13 cellular contexts compared by ENCODE assay signal in genomic region chr13:51620165-51620983, GRCh38. TPM values are rescaled to one million over a fixed set of nuclear protein-coding genes. Genes with fewer than 3 reads are reported as not detected.
DNase-seq lines count a peak whose midpoint lies in the region; ATAC-seq and TF ChIP-seq lines count a peak whose summit lies in the region.
"Had no signal": no experiment of that assay in that cellular context is flagged by ENCODE, and none has a peak within 500 bp of the region (broad histone marks: within the 10 kb centered on the region; RNA-seq: fewer than 3 reads in every experiment).

No MANE protein-coding gene starts in this region.

- peak overlapping the region; percentile 40 for H3K27ac Mint-ChIP-seq in type B pancreatic cell
- H3K27ac Mint-ChIP-seq in natural killer cell treated with Interleukin-12 subunit alpha and Interleukin-12 subunit beta and Interleukin-15 and Interleukin-18, amount 100 ng/mL, for 72 hours: peak overlapping the region in 1 of 2 donors; percentile 9

- no peaks in the 10 kb centered on the region for H3K9me3 Mint-ChIP-seq in type B pancreatic cell
- no peaks in the 10 kb centered on the region for H3K9me3 Mint-ChIP-seq in natural killer cell treated with Interleukin-12 subunit alpha and Interleukin-12 subunit beta and Interleukin-15 and Interleukin-18, amount 100 ng/mL, for 72 hours

- TF ChIP-seq CTCF in type B pancreatic cell (conservative IDR thresholded peaks at IDR 0.05): no peak

- H3K36me3 Mint-ChIP-seq in type B pancreatic cell: peaks cover 3% of the 10 kb centered on the region
- H3K36me3 Mint-ChIP-seq in natural killer cell treated with Interleukin-12 subunit alpha and Interleukin-12 subunit beta and Interleukin-15 and Interleukin-18, amount 100 ng/mL, for 72 hours: no peaks in the 10 kb centered on the region
- H3K36me3 Mint-ChIP-seq: activated naive CD8-positive, alpha-beta T cell had no signal

- DNase-seq in NCI-H2107 treated with DMSO at 0.1 percent for 48 hours (lab: John Stamatoyannopoulos, UW; ENCODE audit: unreplicated experiment) (peak; percentile 24), NCI-H2107 (lab: John Stamatoyannopoulos, UW) (no peak), lung microvascular endothelial cell (ENCODE audit: low read depth in 2 of 2) (peak; percentile 9 to 89), type B pancreatic cell (ENCODE audit: extremely low spot score, unreplicated experiment) (no peak), NCI-H1694 (lab: John Stamatoyannopoulos, UW) (no peak)
- DNase-seq in natural killer cell treated with Interleukin-12 subunit alpha and Interleukin-12 subunit beta and Interleukin-15 and Interleukin-18, amount 100 ng/mL, for 72 hours (ENCODE audit: low spot score): no peak
- DNase-seq: 8988T, left colon, NCI-H1105 treated with DMSO at 0.1 percent for 48 hours, RPMI8226 had no signal

- peaks cover 50% of the 10 kb centered on the region for H3K4me1 Mint-ChIP-seq in type B pancreatic cell (ENCODE audit: unreplicated experiment)
- H3K4me1 Mint-ChIP-seq in natural killer cell treated with Interleukin-12 subunit alpha and Interleukin-12 subunit beta and Interleukin-15 and Interleukin-18, amount 100 ng/mL, for 72 hours (ENCODE audit: low read depth in 2 of 2): peaks cover 49 to 51% of the 10 kb centered on the region in 2 donors

- H3K27ac ChIP-seq in cingulate gyrus (ENCODE audit: low read depth, low read length): peak overlapping the region; percentile 93

- no peak for ATAC-seq in natural killer cell treated with Interleukin-12 subunit alpha and Interleukin-12 subunit beta and Interleukin-15 and Interleukin-18, amount 100 ng/mL, for 72 hours
- ATAC-seq in GM21390 (IDR thresholded peaks at IDR 0.05; ENCODE audit: unreplicated experiment): no peak
- ATAC-seq: left colon had no signal

- H3K27me3 Mint-ChIP-seq in type B pancreatic cell: no peaks in the 10 kb centered on the region
- H3K27me3 Mint-ChIP-seq in natural killer cell treated with Interleukin-12 subunit alpha and Interleukin-12 subunit beta and Interleukin-15 and Interleukin-18, amount 100 ng/mL, for 72 hours: no peaks in the 10 kb centered on the region
- H3K27me3 Mint-ChIP-seq: activated naive CD8-positive, alpha-beta T cell had no signal

- H3K4me3 Mint-ChIP-seq in type B pancreatic cell: no peak overlapping the region
- H3K4me3 Mint-ChIP-seq in natural killer cell treated with Interleukin-12 subunit alpha and Interleukin-12 subunit beta and Interleukin-15 and Interleukin-18, amount 100 ng/mL, for 72 hours: no peak overlapping the region
- H3K4me3 Mint-ChIP-seq: activated naive CD8-positive, alpha-beta T cell had no signal

RNA-seq across cellular contexts. Expression of gene WDFY2, which starts 36.1 kb away (rescaled TPM):
- 2.6 and 4.4 TPM in 2 replicates for total RNA-seq in lung microvascular endothelial cell
- 17.5 and 20.3 TPM in 2 replicates for total RNA-seq in type B pancreatic cell (ENCODE audit: low replicate concordance)
- 10 to 100 TPM in 1 of 2 donors, 1 to 10 TPM in 1; 9.3 to 12.1 TPM for total RNA-seq in natural killer cell treated with Interleukin-12 subunit alpha and Interleukin-12 subunit beta and Interleukin-15 and Interleukin-18, amount 100 ng/mL, for 72 hours

Comparison
In these comparisons a context has a peak if more than half of its experiments do, and no peak if none do; other contexts are left out.
1. DNase-seq: peak in NCI-H2107 treated with DMSO at 0.1 percent for 48 hours (single experiment) and lung microvascular endothelial cell (2 of 2); none in NCI-H2107 (single experiment), type B pancreatic cell (single experiment), natural killer cell treated with Interleukin-12 subunit alpha and Interleukin-12 subunit beta and Interleukin-15 and Interleukin-18, amount 100 ng/mL, for 72 hours (single experiment) and NCI-H1694 (single experiment).